16 cellular contexts compared by ENCODE assay signal in the genomic region with DNA sequence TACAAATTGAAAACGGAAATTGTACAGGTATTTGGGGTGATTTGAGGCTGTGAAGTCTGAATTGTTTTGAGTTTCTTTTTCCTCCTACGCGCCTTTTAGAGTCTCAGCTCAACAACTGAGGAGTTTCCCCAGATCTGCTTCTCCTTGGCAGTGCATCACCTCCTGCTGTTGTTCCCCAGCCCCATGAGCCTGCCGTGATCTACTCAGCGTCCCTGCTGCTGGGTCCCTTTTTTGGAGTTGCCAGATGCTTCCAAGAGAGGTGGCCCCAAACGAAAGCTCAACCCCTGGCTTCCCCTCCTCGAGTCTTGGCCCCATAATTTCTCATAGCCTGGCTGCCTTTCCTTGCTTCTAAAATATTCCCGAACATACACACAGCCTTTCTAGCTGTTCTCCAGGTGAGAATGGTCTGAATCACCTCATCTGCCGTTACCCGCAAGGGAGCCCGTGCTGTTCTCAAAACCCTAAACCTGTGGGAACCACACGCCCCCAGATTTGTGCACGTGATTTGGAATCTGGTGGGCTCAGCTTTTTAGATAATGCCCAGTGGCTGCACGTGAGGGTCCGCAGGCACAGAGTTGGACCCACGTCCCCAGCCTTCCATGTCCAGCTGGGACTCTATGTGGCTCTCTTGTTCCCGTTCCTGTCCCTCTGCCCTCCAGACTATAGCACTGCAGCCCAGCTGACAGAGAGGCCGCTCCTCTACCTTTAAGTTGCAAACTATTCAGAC.
DNase-seq lines count a peak whose midpoint lies in the region; ATAC-seq and TF ChIP-seq lines count a peak whose summit lies in the region.
"Had no signal": no experiment of that assay in that cellular context is flagged by ENCODE, and none has a peak within 500 bp of the region (broad histone marks: within the 10 kb centered on the region; RNA-seq: fewer than 3 reads in every experiment).

No MANE protein-coding gene starts in this region.

- H3K27ac ChIP-seq in sigmoid colon, result no peak overlapping the region
- H3K27ac ChIP-seq: breast epithelium had no signal

- H3K4me3 Mint-ChIP-seq in T-helper 17 cell, result peak overlapping the region; percentile 78
- H3K4me3 Mint-ChIP-seq in activated naive CD8-positive, alpha-beta T cell, result peak overlapping the region; percentile 30

- peak; percentile 74 for DNase-seq in activated effector memory CD4-positive, alpha-beta T cell treated with anti-CD3 and anti-CD28 coated beads, Interleukin-2, amount 50 U/mL, for 16 hours
- DNase-seq in activated effector memory CD4-positive, alpha-beta T cell treated with Interleukin-2 at 50 U/mL for 16 hours, result no peak
- no peak for DNase-seq in T-helper 17 cell
- peak; percentile 54 for DNase-seq in sigmoid colon
- DNase-seq in Kasumi-1 (lab: John Stamatoyannopoulos, UW), result no peak
- no peak for DNase-seq in kidney tubule cell (ENCODE audit: low spot score)
- DNase-seq: activated gamma-delta T cell, Calu3, GDM1, NCI-H2081, PC-3 had no signal

- H3K36me3 Mint-ChIP-seq in T-helper 17 cell (ENCODE audit: low read depth), result peaks cover 7% of the 10 kb centered on the region
- peaks cover 21% of the 10 kb centered on the region for H3K36me3 Mint-ChIP-seq in activated naive CD8-positive, alpha-beta T cell

- no peak overlapping the region for H3K4me3 ChIP-seq in sigmoid colon
- H3K4me3 ChIP-seq: breast epithelium had no signal

- H3K36me3 ChIP-seq in sigmoid colon, result peaks cover 0 to 6% (median 0%) of the 10 kb centered on the region in 4 donors
- H3K36me3 ChIP-seq: breast epithelium had no signal

- no peak for TF ChIP-seq EP300 in sigmoid colon (IDR thresholded peaks at IDR 0.05)

- no peaks in the 10 kb centered on the region for H3K27me3 Mint-ChIP-seq in T-helper 17 cell
- no peaks in the 10 kb centered on the region for H3K27me3 Mint-ChIP-seq in activated naive CD8-positive, alpha-beta T cell

- ATAC-seq in T-helper 17 cell, result peak; percentile 50
- ATAC-seq in HG03342 (IDR thresholded peaks at IDR 0.05; ENCODE audit: unreplicated experiment), result no peak
- ATAC-seq: HCT116, PC-3, SK-N-SH treated with all-trans-retinoic acid at 6 μM for 48 hours had no signal

- H3K9me3 ChIP-seq in T-helper 17 cell (ENCODE audit: control insufficient read depth, low read length, poor library complexity, severe bottlenecking) (no peaks in the 10 kb centered on the region), sigmoid colon (no peaks in the 10 kb centered on the region)

- TF ChIP-seq POLR2A in sigmoid colon (IDR thresholded peaks at IDR 0.05), result no peak

- intact Hi-C loops in sigmoid colon (cut with DNase I), result no loop called here

- H3K4me1 ChIP-seq in sigmoid colon, result no peaks in the 10 kb centered on the region
- H3K4me1 ChIP-seq: breast epithelium had no signal

- peaks cover 36% of the 10 kb centered on the region for H3K4me1 Mint-ChIP-seq in T-helper 17 cell
- H3K4me1 Mint-ChIP-seq in activated naive CD8-positive, alpha-beta T cell (ENCODE audit: low read depth), result peaks cover 37% of the 10 kb centered on the region

- H3K27ac Mint-ChIP-seq in T-helper 17 cell, result peak overlapping the region; percentile 89
- peak overlapping the region; percentile 82 for H3K27ac Mint-ChIP-seq in activated naive CD8-positive, alpha-beta T cell

- no peaks in the 10 kb centered on the region for H3K9me3 Mint-ChIP-seq in activated naive CD8-positive, alpha-beta T cell (ENCODE audit: low read depth)

- TF ChIP-seq CTCF in sigmoid colon (IDR thresholded peaks at IDR 0.05), result no peak

- WGBS in sigmoid colon, 2 donors, result 94 to 95% methylated on average over 18 of the region's 18 CpGs

- no peaks in the 10 kb centered on the region for H3K27me3 ChIP-seq in sigmoid colon
- H3K27me3 ChIP-seq: breast epithelium had no signal

Comparison
In these comparisons a context has a peak if more than half of its experiments do, and no peak if none do; other contexts are left out.
1. DNase-seq: peak in activated effector memory CD4-positive, alpha-beta T cell treated with anti-CD3 and anti-CD28 coated beads, Interleukin-2, amount 50 U/mL, for 16 hours (single experiment) and sigmoid colon (single experiment); none in activated effector memory CD4-positive, alpha-beta T cell treated with Interleukin-2 at 50 U/mL for 16 hours (single experiment), T-helper 17 cell (0 of 3), Kasumi-1 (0 of 2) and kidney tubule cell (single experiment).